Comparison of ENCODE assay signal across 19 cellular contexts in the genomic region with DNA sequence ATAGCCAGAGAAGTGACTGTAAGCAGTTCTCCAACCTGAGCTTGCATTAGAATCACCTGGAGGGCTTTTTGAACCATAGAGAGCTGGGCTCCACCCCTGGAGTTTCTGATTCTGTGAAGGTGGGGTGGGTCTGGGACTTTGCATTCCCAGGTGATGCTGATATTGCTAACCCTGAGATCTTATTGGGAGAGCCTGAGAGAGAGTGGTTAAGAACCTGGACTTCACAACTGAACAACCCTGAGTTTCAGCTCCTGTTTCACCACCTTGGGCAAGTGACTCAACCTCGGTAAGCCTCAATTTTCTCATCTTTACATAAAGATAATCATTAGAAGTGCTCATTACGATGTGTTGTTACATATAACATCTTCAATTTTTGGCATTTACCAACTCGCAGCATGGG.
"Had no signal": no experiment of that assay in that cellular context is flagged by ENCODE, and none has a peak within 500 bp of the region (broad histone marks: within the 10 kb centered on the region; RNA-seq: fewer than 3 reads in every experiment).

No MANE protein-coding gene starts in this region.

- H3K36me3 ChIP-seq: left ventricle myocardium inferior, ovary, right atrium auricular region, right lobe of liver, tibial nerve, uterus had no signal

- H3K4me2 ChIP-seq: smooth muscle cell had no signal

- H3K4me1 ChIP-seq: right lobe of liver, uterus had no signal

- H3K4me3 ChIP-seq: left ventricle myocardium inferior, lung, mucosa of descending colon, ovary, right atrium auricular region, right lobe of liver, smooth muscle cell, tibial nerve, uterus had no signal

- H3K27ac ChIP-seq: left ventricle myocardium inferior, ovary, right atrium auricular region, right lobe of liver, tibial nerve, uterus had no signal

- DNase-seq: islet precursor cell; left ventricle myocardium inferior; midbrain; mucosa of descending colon; naive thymus-derived CD4-positive, alpha-beta T cell; ovary; stimulated activated CD4-positive, alpha-beta T cell treated with anti-CD3 and anti-CD28 coated beads, Interleukin-1b, Interleukin-23, amount 100 ng/mL, for 48 hours; stimulated activated CD4-positive, alpha-beta T cell treated with anti-CD3 and anti-CD28 coated beads, Interleukin-2, amount 100 ng/mL, for 48 hours; stimulated activated CD4-positive, alpha-beta T cell treated with anti-CD3 and anti-CD28 coated beads, Interleukin-4, amount 100 ng/mL, for 4 hours; stimulated activated CD8-positive, alpha-beta memory T cell treated with anti-CD3 and anti-CD28 coated beads, Interleukin-4, amount 100 ng/mL, for 48 hours; stimulated activated naive CD4-positive, alpha-beta T cell treated with Interleukin-2 at 50 U/mL for 16 hours; stimulated activated naive CD8-positive, alpha-beta T cell treated with anti-CD3 and anti-CD28 coated beads, Interleukin-15, amount 100 ng/mL, for 72 hours; substantia nigra; uterus had no signal

- H3K9me3 ChIP-seq: mucosa of descending colon, ovary, right atrium auricular region, right lobe of liver, tibial nerve, uterus had no signal

- H3K27me3 ChIP-seq: ovary, right atrium auricular region, right lobe of liver, tibial nerve, uterus had no signal
